Comparison of ENCODE assay signal across 20 cellular contexts in the genomic region with DNA sequence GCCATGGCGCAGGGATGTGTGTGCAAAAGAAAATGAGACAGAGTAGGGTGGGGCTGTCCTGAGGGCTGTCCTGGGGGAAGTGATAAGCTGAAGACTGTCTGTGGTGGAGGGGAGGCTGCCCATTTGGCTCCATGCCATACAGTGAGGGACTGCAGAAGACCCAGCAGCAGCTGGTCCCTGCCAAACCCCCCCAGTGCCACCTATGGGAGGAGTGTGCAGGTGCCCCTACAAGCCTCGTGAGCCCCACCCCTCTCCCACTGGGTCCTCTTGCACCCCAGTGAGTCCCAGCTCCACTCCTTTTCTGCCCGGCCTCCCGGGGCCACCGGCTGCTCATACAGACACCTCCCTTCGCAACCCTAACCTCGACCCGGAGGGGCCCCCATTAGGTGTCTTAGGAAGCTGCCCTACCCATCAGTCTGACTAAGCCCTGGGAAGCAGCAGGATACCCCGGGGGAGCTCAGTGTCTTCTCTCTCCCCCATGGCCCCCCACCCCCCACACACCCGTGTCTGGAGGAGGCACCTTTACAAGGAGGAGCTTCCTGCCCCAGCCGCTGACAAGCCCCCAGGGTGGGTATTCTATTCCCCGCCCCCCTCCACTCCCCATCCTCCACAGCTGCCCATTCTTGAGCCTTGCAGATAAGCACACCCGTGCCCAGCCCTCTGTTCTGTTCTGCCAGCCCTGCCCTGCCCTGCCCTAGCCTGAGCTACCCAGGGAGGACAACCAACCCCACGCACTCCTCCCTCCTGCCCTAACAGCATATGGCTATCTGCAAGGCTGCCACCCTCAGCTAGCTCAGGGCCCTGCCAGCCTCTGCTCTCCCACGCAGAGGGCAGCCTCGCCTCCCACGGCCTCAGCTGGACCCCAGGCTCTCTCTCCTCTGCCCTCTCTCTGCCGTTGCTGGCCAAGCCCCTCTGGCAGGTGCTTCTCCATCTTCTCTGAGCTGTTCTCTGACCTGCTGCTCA. TPM values are rescaled to one million over a fixed set of nuclear protein-coding genes. Genes with fewer than 3 reads are reported as not detected.
A peak's percentile ranks its signal among the peaks of the same experiment; 100 is the strongest.
DNase-seq lines count a peak whose midpoint lies in the region; ATAC-seq and TF ChIP-seq lines count a peak whose summit lies in the region.
"Had no signal": no experiment of that assay in that cellular context is flagged by ENCODE, and none has a peak within 500 bp of the region (broad histone marks: within the 10 kb centered on the region; RNA-seq: fewer than 3 reads in every experiment).

No MANE protein-coding gene starts in this region.

- no peaks in the 10 kb centered on the region for H3K79me1 ChIP-seq in neuronal stem cell (ENCODE audit: low read depth, low read length)

- H2BK120ac ChIP-seq in neuronal stem cell (ENCODE audit: low read depth, low read length), result no peak overlapping the region

- H3K4me2 ChIP-seq in neuronal stem cell (ENCODE audit: insufficient read depth, low read length, poor library complexity, severe bottlenecking), result no peak overlapping the region

- H3K9me3 ChIP-seq in neuronal stem cell (replicated peaks in 1 of 2; ENCODE audit: control insufficient read depth in 2 of 2, insufficient read depth in 1 of 2, low read depth in 1 of 2, low read length in 2 of 2), result no peaks in the 10 kb centered on the region
- no peaks in the 10 kb centered on the region for H3K9me3 ChIP-seq in CD4-positive, alpha-beta T cell (ENCODE audit: control insufficient read depth, low read length)
- H3K9me3 ChIP-seq: neutrophil, suprapubic skin had no signal

- no peaks in the 10 kb centered on the region for H3K9me3 Mint-ChIP-seq in dendritic cell treated with granulocyte-macrophage colony-stimulating factor and Interleukin-4, amounts not matched to agents 40 ng/mL and 50 ng/mL, for 4 days
- H3K9me3 Mint-ChIP-seq in CD4-positive, alpha-beta T cell, result no peaks in the 10 kb centered on the region
- H3K9me3 Mint-ChIP-seq: activated T-helper 1 cell treated with anti-CD3 and anti-CD28 coated beads, Interleukin-12 subunit alpha, Interleukin-12 subunit beta, Interleukin-2, Interleukin-4 antibody, amounts not matched to agents 30 ng/mL and 10 ng/mL and 1 ng/mL, durations not matched to agents 14 hours and 24 hours and 36 hours had no signal

- no peak for ATAC-seq in CD4-positive, alpha-beta T cell (ENCODE audit: poor library complexity)
- no peak for ATAC-seq in GM19467 (IDR thresholded peaks at IDR 0.05; ENCODE audit: unreplicated experiment)
- ATAC-seq: foreskin keratinocyte, sciatic nerve had no signal

- H2BK15ac ChIP-seq in neuronal stem cell (ENCODE audit: low read length), result peak overlapping the region; percentile 61

- intact Hi-C loops in dendritic cell treated with granulocyte-macrophage colony-stimulating factor and Interleukin-4, amounts not matched to agents 40 ng/mL and 50 ng/mL, for 4 days (cut with micrococcal nuclease), result no loop called here
- intact Hi-C loops in CD4-positive, alpha-beta T cell (cut with DNase I, micrococcal nuclease), result no loop called here

- DNase-seq in H7 (peak; percentile 66), NCI-H146 (lab: John Stamatoyannopoulos, UW) (peak; percentile 63), neuronal stem cell (ENCODE audit: low spot score) (no peak)
- no peak for DNase-seq in CD4-positive, alpha-beta T cell
- no peak for DNase-seq in activated CD4-positive, alpha-beta T cell treated with anti-CD3 and anti-CD28 coated beads for 1 hour
- DNase-seq: C1 segment of cervical spinal cord, caudate nucleus, foreskin keratinocyte, mammary epithelial cell, NCI-H2107 had no signal

- peaks cover 5 to 35% of the 10 kb centered on the region in 2 donors for H3K4me1 ChIP-seq in neuronal stem cell (ENCODE audit: control insufficient read depth in 2 of 2, insufficient read depth in 1 of 2, low read depth in 1 of 2, low read length in 2 of 2)
- H3K4me1 ChIP-seq: foreskin keratinocyte had no signal

- H3K23ac ChIP-seq in neuronal stem cell (ENCODE audit: low read depth, low read length, poor library complexity), result peak overlapping the region; percentile 52

- H3K36me3 ChIP-seq in H7 (replicated peaks; ENCODE audit: control insufficient read depth, insufficient read depth, low read length) (no peaks in the 10 kb centered on the region), neuronal stem cell (replicated peaks in 1 of 2; ENCODE audit: control insufficient read depth in 2 of 2, insufficient read depth in 2 of 2, low read length in 2 of 2) (no peaks in the 10 kb centered on the region)
- H3K36me3 ChIP-seq: neutrophil, suprapubic skin had no signal

- no CpG with 5 or more reads among the region's 18 CpGs for WGBS in neuronal stem cell (ENCODE audit: extremely low coverage in 2 of 2, insufficient read length in 2 of 2, insufficient replicate concordance in 1 of 2), 2 donors

- H2AK5ac ChIP-seq in neuronal stem cell (ENCODE audit: low read depth, low read length), result peak overlapping the region; percentile 94

- peak overlapping the region; percentile 65 for H3K9ac ChIP-seq in neuronal stem cell (ENCODE audit: low read depth, low read length, poor library complexity)

- peak overlapping the region; percentile 5 for H3K27ac Mint-ChIP-seq in dendritic cell treated with granulocyte-macrophage colony-stimulating factor and Interleukin-4, amounts not matched to agents 40 ng/mL and 50 ng/mL, for 4 days
- H3K27ac Mint-ChIP-seq in CD4-positive, alpha-beta T cell, result no peak overlapping the region
- H3K27ac Mint-ChIP-seq: activated T-helper 1 cell treated with anti-CD3 and anti-CD28 coated beads, Interleukin-12 subunit alpha, Interleukin-12 subunit beta, Interleukin-2, Interleukin-4 antibody, amounts not matched to agents 30 ng/mL and 10 ng/mL and 1 ng/mL, durations not matched to agents 14 hours and 24 hours and 36 hours had no signal

- POLR2A ChIA-PET in CD4-positive, alpha-beta T cell (lab: Charles Lee), result no interaction called here

- H3K14ac ChIP-seq in neuronal stem cell (ENCODE audit: low read length), result peak overlapping the region; percentile 9

- peak overlapping the region; percentile 24 for H2BK12ac ChIP-seq in neuronal stem cell (ENCODE audit: low read length)

- H4K91ac ChIP-seq in neuronal stem cell (ENCODE audit: low read depth, low read length, poor library complexity), result no peak overlapping the region

- H3K27ac ChIP-seq in neuronal stem cell (replicated peaks; ENCODE audit: low read length), result no peak overlapping the region
- H3K27ac ChIP-seq in CD4-positive, alpha-beta T cell (ENCODE audit: low read depth, low read length), result no peak overlapping the region
- H3K27ac ChIP-seq: foreskin keratinocyte, neutrophil, SK-N-MC, suprapubic skin, VCaP had no signal

- peak overlapping the region; percentile 60 for H3K4ac ChIP-seq in neuronal stem cell (ENCODE audit: low read length)

- H3K18ac ChIP-seq in neuronal stem cell (ENCODE audit: low read length), result peak overlapping the region; percentile 81

- CTCF ChIA-PET in CD4-positive, alpha-beta T cell (lab: Charles Lee), result no interaction called here

- no peak overlapping the region for H4K8ac ChIP-seq in neuronal stem cell (ENCODE audit: low read depth, low read length)

- H3K27me3 ChIP-seq in H7 (ENCODE audit: control insufficient read depth, insufficient read depth, low read length) (no peaks in the 10 kb centered on the region; the same call in 1 of the 2 replicates), neuronal stem cell (ENCODE audit: control insufficient read depth in 3 of 3, insufficient read depth in 3 of 3, low read depth in 1 of 3, low read length in 3 of 3) (peaks cover 0 to 53% (median 0%) of the 10 kb centered on the region in 3 experiments)
- no peaks in the 10 kb centered on the region for H3K27me3 ChIP-seq in CD4-positive, alpha-beta T cell (ENCODE audit: control insufficient read depth, insufficient read depth, low read length)

- no peaks in the 10 kb centered on the region for H3K36me3 Mint-ChIP-seq in dendritic cell treated with granulocyte-macrophage colony-stimulating factor and Interleukin-4, amounts not matched to agents 40 ng/mL and 50 ng/mL, for 4 days (ENCODE audit: low read depth)
- H3K36me3 Mint-ChIP-seq in CD4-positive, alpha-beta T cell (ENCODE audit: low read depth), result no peaks in the 10 kb centered on the region

- TF ChIP-seq CTCF in CD4-positive, alpha-beta T cell (IDR thresholded peaks at IDR 0.05), result no peak

- H3K27me3 Mint-ChIP-seq in dendritic cell treated with granulocyte-macrophage colony-stimulating factor and Interleukin-4, amounts not matched to agents 40 ng/mL and 50 ng/mL, for 4 days, result peaks cover 41% of the 10 kb centered on the region
- peaks cover 27% of the 10 kb centered on the region for H3K27me3 Mint-ChIP-seq in CD4-positive, alpha-beta T cell

- no peak overlapping the region for H3K4me3 Mint-ChIP-seq in dendritic cell treated with granulocyte-macrophage colony-stimulating factor and Interleukin-4, amounts not matched to agents 40 ng/mL and 50 ng/mL, for 4 days
- H3K4me3 Mint-ChIP-seq in CD4-positive, alpha-beta T cell, result no peak overlapping the region
- H3K4me3 Mint-ChIP-seq: activated T-helper 1 cell treated with anti-CD3 and anti-CD28 coated beads, Interleukin-12 subunit alpha, Interleukin-12 subunit beta, Interleukin-2, Interleukin-4 antibody, amounts not matched to agents 30 ng/mL and 10 ng/mL and 1 ng/mL, durations not matched to agents 14 hours and 24 hours and 36 hours had no signal

- peaks cover 44% of the 10 kb centered on the region for H3K4me1 Mint-ChIP-seq in dendritic cell treated with granulocyte-macrophage colony-stimulating factor and Interleukin-4, amounts not matched to agents 40 ng/mL and 50 ng/mL, for 4 days (ENCODE audit: low read depth)
- peaks cover 12% of the 10 kb centered on the region for H3K4me1 Mint-ChIP-seq in CD4-positive, alpha-beta T cell (ENCODE audit: low read depth)

- no peak overlapping the region for H3K4me3 ChIP-seq in H7 (ENCODE audit: insufficient read depth, low read depth, low read length)
- H3K4me3 ChIP-seq in neuronal stem cell (ENCODE audit: low read length in 2 of 2), result no peak overlapping the region
- H3K4me3 ChIP-seq: SK-N-MC, suprapubic skin had no signal

- H2AFZ ChIP-seq in neuronal stem cell (ENCODE audit: low read length), result no peak overlapping the region

- H2BK5ac ChIP-seq in neuronal stem cell (ENCODE audit: low read length), result peak overlapping the region; percentile 87

RNA-seq across cellular contexts. Expression of a gene that starts 41.9 kb away (rescaled TPM):
- total RNA-seq in H7 (2014; rRNA removed; shearing (Covaris generic)), result 0.31 TPM in 1 of 2 replicates, not detected in the other
- polyA plus RNA-seq in neuronal stem cell (2013, experiment 1 of 2), result 0.18 TPM
- polyA plus RNA-seq in neuronal stem cell (2013, experiment 2 of 2), result 0.22 TPM
- not detected for total RNA-seq in CD4-positive, alpha-beta T cell
- total RNA-seq: activated T-helper 1 cell treated with anti-CD3 and anti-CD28 coated beads, Interleukin-12 subunit alpha, Interleukin-12 subunit beta, Interleukin-2, Interleukin-4 antibody, amounts not matched to agents 30 ng/mL and 10 ng/mL and 1 ng/mL, durations not matched to agents 14 hours and 24 hours and 36 hours; foreskin keratinocyte; HT-29; M059J had no signal
- polyA plus RNA-seq: foreskin keratinocyte, mammary epithelial cell had no signal

Comparison
In these comparisons a context has a peak if more than half of its experiments do, and no peak if none do; other contexts are left out.
1. DNase-seq: peak in H7 (single experiment) and NCI-H146 (single experiment); none in neuronal stem cell (single experiment), CD4-positive, alpha-beta T cell (0 of 10) and activated CD4-positive, alpha-beta T cell treated with anti-CD3 and anti-CD28 coated beads for 1 hour (single experiment).